In the genomic region with DNA sequence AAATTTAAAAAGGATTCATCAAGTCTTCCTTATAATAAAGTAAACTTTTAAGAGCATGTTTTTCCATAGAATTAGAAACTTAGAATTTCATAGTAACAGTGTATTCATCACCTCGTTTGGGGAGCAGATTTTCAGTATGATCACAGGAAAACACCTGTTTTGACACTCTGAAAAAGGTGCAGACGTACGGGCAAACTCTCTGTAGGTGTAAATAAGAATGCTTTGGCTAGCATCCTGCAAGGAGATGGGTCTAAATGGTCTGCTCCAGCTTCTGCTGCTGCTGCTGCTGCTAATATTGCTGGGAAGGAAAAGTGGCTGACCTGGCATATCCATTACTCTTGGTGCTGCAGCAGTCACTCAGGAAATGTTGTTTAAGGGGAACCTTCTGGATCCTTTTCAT, we compare ENCODE assay signal across 19 cellular contexts.
A peak's percentile ranks its signal among the peaks of the same experiment; 100 is the strongest.
DNase-seq lines count a peak whose midpoint lies in the region; ATAC-seq and TF ChIP-seq lines count a peak whose summit lies in the region.
"Had no signal": no experiment of that assay in that cellular context is flagged by ENCODE, and none has a peak within 500 bp of the region (broad histone marks: within the 10 kb centered on the region; RNA-seq: fewer than 3 reads in every experiment).

No MANE protein-coding gene starts in this region.

- no peak for DNase-seq in activated T-cell treated with anti-CD3 and anti-CD28 coated beads, Interleukin-2, amount 50 U/mL, for 72 hours
- DNase-seq in activated T-cell treated with anti-CD3 and anti-CD28 coated beads for 4 hours = no peak
- peak; percentile 57 for DNase-seq in MM.1S
- no peak for DNase-seq in central memory CD8-positive, alpha-beta T cell (ENCODE audit: low spot score in 2 of 2)
- DNase-seq in stimulated activated naive B cell treated with anti-CD40 and anti-IgM and Interleukin-4, amounts not matched to agents 10 μg/mL and 1 μg/mL and 100 μg/mL, for 72 hours = no peak
- DNase-seq in pons (ENCODE audit: low spot score) = no peak
- DNase-seq in NCI-H128 (lab: John Stamatoyannopoulos, UW; ENCODE audit: unreplicated experiment) = no peak
- DNase-seq: Calu3, dermis blood vessel endothelial cell, GDM1, heart left ventricle, KBM-7, mesenchymal stem cell, NCI-H1417 had no signal

- peak overlapping the region; percentile 23 to 76 for H3K4me3 Mint-ChIP-seq in activated T-cell treated with anti-CD3 and anti-CD28 coated beads, Interleukin-2, amount 50 U/mL, for 72 hours
- peak overlapping the region; percentile 32 for H3K4me3 Mint-ChIP-seq in central memory CD8-positive, alpha-beta T cell
- H3K4me3 Mint-ChIP-seq in stimulated activated naive B cell treated with anti-CD40 and anti-IgM and Interleukin-4, amounts not matched to agents 10 μg/mL and 1 μg/mL and 100 μg/mL, for 72 hours = peak overlapping the region; percentile 7 to 41
- H3K4me3 Mint-ChIP-seq: brain; T-helper 1 cell treated with Interleukin-12 subunit alpha and Interleukin-12 subunit beta and Interleukin-4 antibody, amounts not matched to agents 30 μg/mL and 1 μg/mL, for 36 hours had no signal

- peak overlapping the region; percentile 58 for H3K4me3 ChIP-seq in MM.1S (ENCODE audit: low read length)
- H3K4me3 ChIP-seq: heart left ventricle, vagina had no signal

- H2AFZ ChIP-seq in MM.1S (ENCODE audit: low read length) = no peak overlapping the region

- peak overlapping the region; percentile 97 for H3K27ac Mint-ChIP-seq in activated T-cell treated with anti-CD3 and anti-CD28 coated beads, Interleukin-2, amount 50 U/mL, for 72 hours
- peak overlapping the region; percentile 82 for H3K27ac Mint-ChIP-seq in central memory CD8-positive, alpha-beta T cell (ENCODE audit: low read depth)
- peak overlapping the region; percentile 31 for H3K27ac Mint-ChIP-seq in stimulated activated naive B cell treated with anti-CD40 and anti-IgM and Interleukin-4, amounts not matched to agents 10 μg/mL and 1 μg/mL and 100 μg/mL, for 72 hours
- H3K27ac Mint-ChIP-seq: brain had no signal

- H3K36me3 Mint-ChIP-seq in activated T-cell treated with anti-CD3 and anti-CD28 coated beads, Interleukin-2, amount 50 U/mL, for 72 hours (ENCODE audit: insufficient read depth in 2 of 2) = peaks cover 6 to 15% of the 10 kb centered on the region in 2 donors
- peaks cover 39% of the 10 kb centered on the region for H3K36me3 Mint-ChIP-seq in central memory CD8-positive, alpha-beta T cell (ENCODE audit: insufficient read depth)
- H3K36me3 Mint-ChIP-seq in stimulated activated naive B cell treated with anti-CD40 and anti-IgM and Interleukin-4, amounts not matched to agents 10 μg/mL and 1 μg/mL and 100 μg/mL, for 72 hours = peaks cover 32 to 38% of the 10 kb centered on the region in 2 donors

- no peaks in the 10 kb centered on the region for H3K9me2 ChIP-seq in MM.1S (replicated peaks; ENCODE audit: insufficient read depth, low read length)

- peaks cover 92% of the 10 kb centered on the region for H3K4me1 Mint-ChIP-seq in activated T-cell treated with anti-CD3 and anti-CD28 coated beads, Interleukin-2, amount 50 U/mL, for 72 hours (ENCODE audit: low read depth)
- H3K4me1 Mint-ChIP-seq in central memory CD8-positive, alpha-beta T cell = peaks cover 72% of the 10 kb centered on the region
- peaks cover 37 to 71% of the 10 kb centered on the region in 2 donors for H3K4me1 Mint-ChIP-seq in stimulated activated naive B cell treated with anti-CD40 and anti-IgM and Interleukin-4, amounts not matched to agents 10 μg/mL and 1 μg/mL and 100 μg/mL, for 72 hours

- TF ChIP-seq CTCF in MM.1S (IDR thresholded peaks at IDR 0.05; ENCODE audit: low read length) = no peak

- no peaks in the 10 kb centered on the region for H3K27me3 ChIP-seq in MM.1S (replicated peaks; ENCODE audit: insufficient read depth, low read length)
- H3K27me3 ChIP-seq: heart left ventricle, vagina had no signal

- H3K4me2 ChIP-seq in MM.1S (ENCODE audit: low read depth, low read length) = peak overlapping the region; percentile 93

- H3K27ac ChIP-seq in MM.1S (ENCODE audit: low read length) = peak overlapping the region; percentile 91
- H3K27ac ChIP-seq: HL-60, vagina had no signal

- ATAC-seq in activated T-cell treated with anti-CD3 and anti-CD28 coated beads, Interleukin-2, amount 50 U/mL, for 72 hours (replicated peaks in 1 of 2) = peak in 1 of 2 donors; percentile 23
- no peak for ATAC-seq in central memory CD8-positive, alpha-beta T cell (replicated peaks; ENCODE audit: extremely low read depth, poor library complexity, severe bottlenecking)
- ATAC-seq in stimulated activated naive B cell treated with anti-CD40 and anti-IgM and Interleukin-4, amounts not matched to agents 10 μg/mL and 1 μg/mL and 100 μg/mL, for 72 hours (replicated peaks) = peak; percentile 4 to 14
- ATAC-seq in HG02623 (IDR thresholded peaks at IDR 0.05; ENCODE audit: unreplicated experiment) = no peak

- peaks cover 96% of the 10 kb centered on the region for H3K79me2 ChIP-seq in MM.1S (ENCODE audit: low read length)

- no peaks in the 10 kb centered on the region for H3K27me3 Mint-ChIP-seq in activated T-cell treated with anti-CD3 and anti-CD28 coated beads, Interleukin-2, amount 50 U/mL, for 72 hours (ENCODE audit: low read depth)
- H3K27me3 Mint-ChIP-seq in central memory CD8-positive, alpha-beta T cell = no peaks in the 10 kb centered on the region
- no peaks in the 10 kb centered on the region for H3K27me3 Mint-ChIP-seq in stimulated activated naive B cell treated with anti-CD40 and anti-IgM and Interleukin-4, amounts not matched to agents 10 μg/mL and 1 μg/mL and 100 μg/mL, for 72 hours
- H3K27me3 Mint-ChIP-seq: brain had no signal

- H3K9me3 ChIP-seq in MM.1S (replicated peaks; ENCODE audit: insufficient read depth, low read length) = no peaks in the 10 kb centered on the region
- H3K9me3 ChIP-seq: heart left ventricle, vagina had no signal

- H3K36me3 ChIP-seq in MM.1S (replicated peaks; ENCODE audit: insufficient read depth, low read length) = peaks cover 3% of the 10 kb centered on the region; the same call in 1 of the 2 replicates
- H3K36me3 ChIP-seq: vagina had no signal

- no peaks in the 10 kb centered on the region for H3K9me3 Mint-ChIP-seq in activated T-cell treated with anti-CD3 and anti-CD28 coated beads, Interleukin-2, amount 50 U/mL, for 72 hours
- H3K9me3 Mint-ChIP-seq in central memory CD8-positive, alpha-beta T cell = no peaks in the 10 kb centered on the region
- H3K9me3 Mint-ChIP-seq in stimulated activated naive B cell treated with anti-CD40 and anti-IgM and Interleukin-4, amounts not matched to agents 10 μg/mL and 1 μg/mL and 100 μg/mL, for 72 hours = peaks cover 0 to 3% of the 10 kb centered on the region in 2 donors
- H3K9me3 Mint-ChIP-seq: brain; T-helper 1 cell treated with Interleukin-12 subunit alpha and Interleukin-12 subunit beta and Interleukin-4 antibody, amounts not matched to agents 30 μg/mL and 1 μg/mL, for 36 hours had no signal

- peaks cover 71% of the 10 kb centered on the region for H3K4me1 ChIP-seq in MM.1S (ENCODE audit: low read length)

- no peaks in the 10 kb centered on the region for H4K20me1 ChIP-seq in MM.1S (ENCODE audit: insufficient read depth, low read length)

- H3F3A ChIP-seq in MM.1S (ENCODE audit: insufficient read depth, low read length) = peaks cover 59% of the 10 kb centered on the region

- peak overlapping the region; percentile 56; the same call in 1 of the 2 replicates for H3K9ac ChIP-seq in MM.1S (ENCODE audit: low read length)

Comparison
In these comparisons a context has a peak if more than half of its experiments do, and no peak if none do; other contexts are left out.
1. ATAC-seq: peak in stimulated activated naive B cell treated with anti-CD40 and anti-IgM and Interleukin-4, amounts not matched to agents 10 μg/mL and 1 μg/mL and 100 μg/mL, for 72 hours (2 of 2); none in central memory CD8-positive, alpha-beta T cell (single experiment) and HG02623 (single experiment).
2. H3K27ac Mint-ChIP-seq: peak in every context shown above with its lines; median percentile 97 in activated T-cell treated with anti-CD3 and anti-CD28 coated beads, Interleukin-2, amount 50 U/mL, for 72 hours; 82 in central memory CD8-positive, alpha-beta T cell; 31 in stimulated activated naive B cell treated with anti-CD40 and anti-IgM and Interleukin-4, amounts not matched to agents 10 μg/mL and 1 μg/mL and 100 μg/mL, for 72 hours.
3. Peak in every context shown above with its lines, with median percentiles within 50 percentile points of each other: H3K4me3 Mint-ChIP-seq.